In the genomic region with DNA sequence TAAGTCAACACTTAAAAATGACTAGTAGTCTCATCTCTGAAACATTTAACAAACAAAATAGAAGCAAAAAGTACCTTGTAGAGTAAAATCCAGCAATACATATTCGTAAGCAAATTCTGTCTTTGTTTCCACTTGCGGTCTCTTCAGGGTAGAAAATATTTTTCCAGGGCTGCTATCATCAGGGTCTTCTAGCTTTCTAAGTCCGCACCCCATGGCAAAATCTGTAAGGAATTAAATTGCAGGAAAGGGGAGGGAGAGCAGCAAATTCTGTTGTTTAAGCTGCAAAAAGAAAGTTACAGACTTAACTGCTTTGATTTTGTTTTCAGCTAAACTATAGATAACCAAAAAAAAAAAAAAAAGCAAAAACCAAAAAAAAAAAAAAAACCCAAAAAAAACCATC, we compare ENCODE assay signal across 11 cellular contexts. TPM values are rescaled to one million over a fixed set of nuclear protein-coding genes. Genes with fewer than 3 reads are reported as not detected.
A peak's percentile ranks its signal among the peaks of the same experiment; 100 is the strongest.
DNase-seq lines count a peak whose midpoint lies in the region; ATAC-seq and TF ChIP-seq lines count a peak whose summit lies in the region.
"Had no signal": no experiment of that assay in that cellular context is flagged by ENCODE, and none has a peak within 500 bp of the region (broad histone marks: within the 10 kb centered on the region; RNA-seq: fewer than 3 reads in every experiment).

A gene with protein sequence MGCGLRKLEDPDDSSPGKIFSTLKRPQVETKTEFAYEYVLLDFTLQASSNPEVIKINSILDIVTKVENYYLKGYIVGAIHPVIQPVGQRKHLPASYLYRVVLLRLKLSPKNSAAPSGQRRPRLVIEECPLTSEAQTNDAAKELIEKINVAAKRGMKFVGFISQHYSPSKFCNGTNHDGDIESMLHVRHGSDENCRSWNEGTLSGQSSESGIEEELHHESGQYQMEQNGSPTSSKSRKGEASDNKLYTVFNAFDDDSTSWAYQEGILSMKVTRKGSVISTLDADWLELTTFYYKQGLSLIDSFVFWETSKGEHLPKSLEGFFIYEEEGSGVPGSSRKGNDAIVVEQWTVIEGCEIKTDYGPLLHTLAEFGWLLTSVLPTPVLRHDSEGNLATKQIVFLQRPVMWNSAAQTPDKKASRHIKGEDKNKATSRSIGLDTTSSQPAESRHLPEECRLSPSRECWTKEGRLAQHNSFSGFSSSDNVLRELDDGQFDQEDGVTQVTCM (minus strand): TSS at position 342 of the 400 bp plus-strand sequence. CDS start 129 bp downstream, at position 213.

- no peak within 1 kb of the TSS for H2AFZ ChIP-seq in trophoblast cell (ENCODE audit: insufficient read depth, low read length, poor library complexity)

- intact Hi-C loops in right cardiac atrium (cut with DNase I), result no loop called here

- H3K9ac ChIP-seq in trophoblast cell (ENCODE audit: low read length), result no peak within 1 kb of the TSS
- H3K9ac ChIP-seq: BLaER1 had no signal

- H3K14ac ChIP-seq in trophoblast cell (ENCODE audit: low read length), result no peak within 1 kb of the TSS

- POLR2A ChIA-PET in AG04450 (lab: Yijun Ruan, JAX), result interaction anchor here (0.7 to 1.4 kb wide), 5 partner anchors 30 to 891 kb away, joined by 3 to 7 read pairs (median 6); a partner anchor contains a TSS

- H4K91ac ChIP-seq in trophoblast cell (ENCODE audit: low read depth, low read length), result no peak within 1 kb of the TSS

- no peaks in the 10 kb centered on the region for H3K79me2 ChIP-seq in trophoblast cell (ENCODE audit: control insufficient read depth, insufficient read depth, low read length, poor library complexity)

- no peak for ATAC-seq in right cardiac atrium

- H3K4me3 ChIP-seq in AG04450 (ENCODE audit: low read depth, low read length) (peak within 1 kb of the TSS; percentile 62), astrocyte of the cerebellum (ENCODE audit: low read depth, low read length) (peak within 1 kb of the TSS; percentile 49), right cardiac atrium (ENCODE audit: low read length) (peak within 1 kb of the TSS; percentile 78), trophoblast cell (ENCODE audit: low read depth, low read length) (no peak within 1 kb of the TSS)
- H3K4me3 ChIP-seq: BLaER1 had no signal

- no peak within 1 kb of the TSS for H3K18ac ChIP-seq in trophoblast cell (ENCODE audit: low read length)

- no peak within 1 kb of the TSS for H4K12ac ChIP-seq in trophoblast cell (ENCODE audit: low read depth, low read length)

- WGBS in right cardiac atrium, result 28% methylated on average over 3 of the region's 3 CpGs
- no CpG with 5 or more reads among the region's 3 CpGs for WGBS in trophoblast cell (ENCODE audit: extremely low coverage, insufficient coverage, insufficient read length)

- no peak for TF ChIP-seq CTCF in AG04450 (IDR thresholded peaks at IDR 0.05; ENCODE audit: low read depth, low read length)
- TF ChIP-seq CTCF in astrocyte of the cerebellum (IDR thresholded peaks at IDR 0.05; ENCODE audit: low read depth, low read length, missing control alignments), result no peak

- DNase-seq in AG04450 (ENCODE audit: low read depth, low spot score) (no peak), astrocyte of the cerebellum (ENCODE audit: low read depth) (no peak), right cardiac atrium (no peak), trophoblast cell (no peak), NCI-H2081 (lab: John Stamatoyannopoulos, UW) (no peak), NCI-H524 (lab: John Stamatoyannopoulos, UW) (no peak), cortex of kidney (lab: John Stamatoyannopoulos, UW) (no peak)
- no peak for DNase-seq in activated CD4-positive, alpha-beta T cell treated with anti-CD3 and anti-CD28 coated beads for 1 hour
- DNase-seq: naive B cell had no signal

- H3K27me3 ChIP-seq in AG04450 (ENCODE audit: control insufficient read depth, insufficient read depth, low read length) (no peaks in the 10 kb centered on the region), right cardiac atrium (ENCODE audit: control insufficient read depth, insufficient read depth) (no peaks in the 10 kb centered on the region), trophoblast cell (ENCODE audit: insufficient read depth, low read length) (no peaks in the 10 kb centered on the region)
- H3K27me3 ChIP-seq: BLaER1 had no signal

- H3K4ac ChIP-seq in trophoblast cell (ENCODE audit: low read depth, low read length), result no peak within 1 kb of the TSS

- H3K23ac ChIP-seq in trophoblast cell (ENCODE audit: low read length), result no peak within 1 kb of the TSS

- H3K36me3 ChIP-seq in trophoblast cell (ENCODE audit: control insufficient read depth in 1 of 2, insufficient read depth in 2 of 2, low read length in 2 of 2), result no peaks in the 10 kb centered on the region
- H3K36me3 ChIP-seq: BLaER1 had no signal

- H3K4me2 ChIP-seq in trophoblast cell (ENCODE audit: low read length), result peak within 1 kb of the TSS; percentile 33
- H3K4me2 ChIP-seq: BLaER1 had no signal

- no peak within 1 kb of the TSS for H2BK120ac ChIP-seq in trophoblast cell (ENCODE audit: insufficient read depth, low read length, poor library complexity)

- CTCF ChIA-PET in AG04450 (lab: Charles Lee), result interaction anchor here (0.6 to 3.4 kb wide), 3 partner anchors 32 to 103 kb away, joined by 3 to 17 read pairs (median 4); no protein-coding TSS in a partner anchor

- H3K4me1 ChIP-seq in right cardiac atrium (ENCODE audit: control insufficient read depth, insufficient read depth, low read length) (no peaks in the 10 kb centered on the region), trophoblast cell (ENCODE audit: control insufficient read depth in 1 of 2, insufficient read depth in 2 of 2, low read length in 2 of 2) (no peaks in the 10 kb centered on the region)
- H3K4me1 ChIP-seq: BLaER1 had no signal

- H2AK5ac ChIP-seq in trophoblast cell (ENCODE audit: low read length), result no peak within 1 kb of the TSS

- H2BK12ac ChIP-seq in trophoblast cell (ENCODE audit: low read length), result no peak within 1 kb of the TSS

- in situ Hi-C loops in astrocyte of the cerebellum (cut with HindIII; ENCODE audit: low sequenced_read_pairs), result no loop called here

- H4K8ac ChIP-seq in trophoblast cell (ENCODE audit: low read depth, low read length), result no peak within 1 kb of the TSS

- H3K27ac ChIP-seq in AG04450 (ENCODE audit: low read depth, low read length) (peak within 1 kb of the TSS; percentile 81), right cardiac atrium (ENCODE audit: low read length) (peak within 1 kb of the TSS; percentile 30), trophoblast cell (ENCODE audit: low read depth, low read length) (no peak within 1 kb of the TSS)
- H3K27ac ChIP-seq: BLaER1 had no signal

- H2BK5ac ChIP-seq in trophoblast cell (ENCODE audit: low read depth, low read length, poor library complexity), result no peak within 1 kb of the TSS

- H3K79me1 ChIP-seq in trophoblast cell (ENCODE audit: low read length), result no peaks in the 10 kb centered on the region

- H3K9me3 ChIP-seq in AG04450 (ENCODE audit: control insufficient read depth, insufficient read depth, low read length) (no peaks in the 10 kb centered on the region), right cardiac atrium (ENCODE audit: control insufficient read depth, low read length) (no peaks in the 10 kb centered on the region), trophoblast cell (ENCODE audit: insufficient read depth, low read depth, low read length) (no peaks in the 10 kb centered on the region)
- H3K9me3 ChIP-seq: BLaER1 had no signal

RNA-seq across cellular contexts. Expression of the gene that starts here (rescaled TPM):
- polyA plus RNA-seq in AG04450 (2011; rRNA removed), result 5.2 and 5.7 TPM in 2 replicates
- 8.0 and 8.6 TPM in 2 replicates for polyA minus RNA-seq in AG04450 (2011; rRNA and poly(A)+ RNA removed)
- 1 to 10 TPM; 3.0 to 9.8 (median 9.2) TPM for total RNA-seq in right cardiac atrium
- 3.1 TPM for polyA plus RNA-seq in right cardiac atrium
- polyA plus RNA-seq in trophoblast cell (2013), result 0.03 and 0.07 TPM in 2 replicates
- polyA plus RNA-seq: IgD-negative memory B cell had no signal
